ENCODE assay signal across 29 cellular contexts in the genomic region with DNA sequence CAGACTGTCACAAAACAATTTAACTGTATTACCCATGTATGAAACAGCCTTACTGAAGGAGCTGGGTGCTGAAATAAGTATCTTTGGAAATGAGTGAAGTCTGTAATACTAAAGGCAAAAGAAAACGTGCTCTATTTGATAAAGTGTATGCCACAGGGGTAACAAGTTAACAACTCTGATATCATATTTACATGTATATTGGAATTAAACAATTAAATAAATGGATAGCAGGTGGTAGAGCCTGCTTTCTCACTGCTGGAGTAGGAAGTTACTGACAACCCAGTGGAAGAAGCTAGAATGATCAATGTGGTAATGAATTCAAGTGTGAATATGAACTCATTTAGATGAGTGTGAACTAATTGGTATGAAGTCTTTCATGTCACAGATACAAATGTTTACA.
"Had no signal": no experiment of that assay in that cellular context is flagged by ENCODE, and none has a peak within 500 bp of the region (broad histone marks: within the 10 kb centered on the region; RNA-seq: fewer than 3 reads in every experiment).

No MANE protein-coding gene starts in this region.

- H3K27ac ChIP-seq: ascending aorta, VCaP had no signal

- H3K36me3 ChIP-seq: ascending aorta had no signal

- ATAC-seq: activated CD8-positive, alpha-beta T cell treated with anti-CD3 and anti-CD28 coated beads for 36 hours; activated naive CD8-positive, alpha-beta T cell treated with anti-CD3 and anti-CD28 coated beads, Interleukin-2, amount 50 U/mL, for 24 hours; activated T-cell treated with anti-CD3 and anti-CD28 coated beads, Interleukin-2, amount 50 U/mL, for 4 hours; activated T-cell treated with anti-CD3 and anti-CD28 coated beads, Interleukin-2, amount 50 U/mL, for 72 hours; activated T-helper 17 cell treated with anti-CD3 and anti-CD28 coated beads, Interleukin-2, amount 50 U/mL, for 72 hours had no signal

- DNase-seq: activated B cell treated with CpG ODN at 0.5 μM for 24 hours; activated CD4-positive, alpha-beta memory T cell treated with anti-CD3 and anti-CD28 coated beads for 36 hours; activated CD4-positive, alpha-beta T cell treated with anti-CD3 and anti-CD28 coated beads for 4 hours; activated CD4-positive, alpha-beta T cell treated with anti-CD3 and anti-CD28 coated beads, Interleukin-2, amount 10 ng/mL, durations not matched to agents 24 days and 14 days; activated CD4-positive, alpha-beta T cell treated with anti-CD3 and anti-CD28 coated beads, Interleukin-2, amount 50 U/mL, for 1 hour; activated CD4-positive, alpha-beta T cell treated with anti-CD3 and anti-CD28 coated beads, Interleukin-2, amount 50 U/mL, for 4 hours; activated CD4-positive, CD25-positive, alpha-beta regulatory T cell treated with anti-CD3 and anti-CD28 coated beads, Interleukin-2, amount 50 U/mL, for 72 hours; activated CD8-positive, alpha-beta memory T cell treated with anti-CD3 and anti-CD28 coated beads, Interleukin-2, amount 50 U/mL, for 4 hours; activated CD8-positive, alpha-beta T cell treated with anti-CD3 and anti-CD28 coated beads for 36 hours; activated effector memory CD4-positive, alpha-beta T cell treated with anti-CD3 and anti-CD28 coated beads, Interleukin-2, amount 50 U/mL, for 16 hours; activated gamma-delta T cell treated with Interleukin-2 at 50 U/mL for 16 hours; activated naive CD4-positive, alpha-beta T cell; activated naive CD4-positive, alpha-beta T cell treated with anti-CD3 and anti-CD28 coated beads, Interleukin-2, amount 10 ng/mL, durations not matched to agents 7 days and 5 days; activated naive CD8-positive, alpha-beta T cell treated with anti-CD3 and anti-CD28 coated beads, Interleukin-2, amount 10 ng/mL, durations not matched to agents 7 days and 5 days; activated naive CD8-positive, alpha-beta T cell treated with anti-CD3 and anti-CD28 coated beads, Interleukin-2, amount 50 U/mL, for 24 hours; activated T-cell treated with anti-CD3 and anti-CD28 coated beads for 4 hours; activated T-cell treated with anti-CD3 and anti-CD28 coated beads, Interleukin-2, amount 50 U/mL, for 1 hour; activated T-cell treated with anti-CD3 and anti-CD28 coated beads, Interleukin-2, amount 50 U/mL, for 4 hours; activated T-cell treated with anti-CD3 and anti-CD28 coated beads, Interleukin-2, amount 50 U/mL, for 72 hours; amygdala; anterior cingulate cortex; central memory CD4-positive, alpha-beta T cell; T-helper 2 cell; T-helper 9 cell had no signal

- H3K27me3 ChIP-seq: ascending aorta had no signal

- FAIRE-seq: colon, TTC549 had no signal

- H3K4me1 ChIP-seq: ascending aorta had no signal

- H3K4me3 ChIP-seq: ascending aorta had no signal
